8 cellular contexts compared by ENCODE assay signal in genomic region chr9:35905912-35906679, GRCh38. TPM values are rescaled to one million over a fixed set of nuclear protein-coding genes. Genes with fewer than 3 reads are reported as not detected.
DNase-seq lines count a peak whose midpoint lies in the region; ATAC-seq and TF ChIP-seq lines count a peak whose summit lies in the region.

TSS of gene HRCT1 (plus strand) at chr9:35906202. CDS start at chr9:35906288, 86 bp downstream.

- H3K27ac ChIP-seq in breast epithelium (peak within 1 kb of the TSS; percentile 95 to 100), testis (peak within 1 kb of the TSS; percentile 91 to 95)

- H3K4me1 ChIP-seq in breast epithelium (peaks cover 47 to 65% of the 10 kb centered on the region in 2 donors), testis (peaks cover 58% of the 10 kb centered on the region)

- DNase-seq in AG08395 (ENCODE audit: low spot score) (peak; percentile 87), NCI-H1105 (lab: John Stamatoyannopoulos, UW) (peak; percentile 85), breast epithelium (ENCODE audit: low spot score in 2 of 2) (peak; percentile 96), left kidney (ENCODE audit: low read depth, low spot score) (peak; percentile 75), testis (peak; percentile 92)
- no peak for DNase-seq in activated CD4-positive, alpha-beta T cell treated with anti-CD3 and anti-CD28 coated beads, Interleukin-2, amount 50 U/mL, for 1 hour

- TF ChIP-seq POLR2A in breast epithelium (IDR thresholded peaks at IDR 0.05) (no peak), testis (IDR thresholded peaks at IDR 0.05) (no peak)

- ATAC-seq in HG03432 (IDR thresholded peaks at IDR 0.05; ENCODE audit: unreplicated experiment) (no peak), HG02870 (IDR thresholded peaks at IDR 0.05; ENCODE audit: unreplicated experiment) (no peak)

- H3K27me3 ChIP-seq in breast epithelium = no peaks in the 10 kb centered on the region
- H3K27me3 ChIP-seq in testis = no peaks in the 10 kb centered on the region

- H3K9me3 ChIP-seq in breast epithelium = no peaks in the 10 kb centered on the region
- H3K9me3 ChIP-seq in testis = no peaks in the 10 kb centered on the region

- H3K36me3 ChIP-seq in breast epithelium = no peaks in the 10 kb centered on the region
- no peaks in the 10 kb centered on the region for H3K36me3 ChIP-seq in testis (ENCODE audit: low read depth, missing control alignments)

- WGBS in testis, 2 donors = 36 to 58% methylated on average over 5 to 30 of the region's 30 CpGs

- no peak for TF ChIP-seq CTCF in breast epithelium (IDR thresholded peaks at IDR 0.05)
- no peak for TF ChIP-seq CTCF in testis (IDR thresholded peaks at IDR 0.05)

- intact Hi-C loops in breast epithelium (cut with DNase I; ENCODE audit: low total_unique reads) = no loop called here
- intact Hi-C loops in testis (cut with DNase I; ENCODE audit: low total_unique reads) = no loop called here

- H3K4me3 ChIP-seq in breast epithelium (peak within 1 kb of the TSS; percentile 43 to 62 (median 47)), testis (no peak within 1 kb of the TSS)

RNA-seq across cellular contexts. Expression of gene HRCT1, which starts in this region (rescaled TPM):
- total RNA-seq in breast epithelium (10 to 100 TPM in 2 of 3 donors, 1 to 10 TPM in 1; 3.4 to 16.0 (median 12.8) TPM), testis (1 to 10 TPM; 2.5 to 6.5 TPM)
- polyA plus RNA-seq in testis (ENCODE audit: insufficient read depth, low read depth, low replicate concordance) = 7.1 TPM

Comparison
In these comparisons a context has a peak if more than half of its experiments do, and no peak if none do; other contexts are left out.
1. H3K4me3 ChIP-seq: peak in breast epithelium (3 of 3); none in testis (0 of 2).